11 cellular contexts compared by ENCODE assay signal in genomic region chr22:50192825-50193204, GRCh38. TPM values are rescaled to one million over a fixed set of nuclear protein-coding genes. Genes with fewer than 3 reads are reported as not detected.
DNase-seq lines count a peak whose midpoint lies in the region; ATAC-seq, FAIRE-seq and TF ChIP-seq lines count a peak whose summit lies in the region.
"Had no signal": no experiment of that assay in that cellular context is flagged by ENCODE, and none has a peak within 500 bp of the region (broad histone marks: within the 10 kb centered on the region; RNA-seq: fewer than 3 reads in every experiment).

No MANE protein-coding gene starts in this region.

- TF ChIP-seq EP300 in GM12878 (IDR thresholded peaks at IDR 0.05; ENCODE audit: borderline replicate concordance in 1 of 2, control insufficient read depth in 1 of 2, low read depth in 2 of 2, low read length in 2 of 2) = no peak

- CTCF ChIA-PET in HCT116 (lab: Charles Lee) = no interaction called here
- CTCF ChIA-PET in WTC11 (lab: Charles Lee) = no interaction called here
- CTCF ChIA-PET in GM12878 (lab: Yijun Ruan, JAX) = interaction anchor here (0.8 to 1.3 kb wide), 2 partner anchors 43 to 50 kb away, joined by 3 read pairs; no protein-coding TSS in a partner anchor
- CTCF ChIA-PET in Calu3 (lab: Charles Lee) = no interaction called here

- TF ChIP-seq POLR2A in HCT116 (IDR thresholded peaks at IDR 0.05; ENCODE audit: borderline replicate concordance, extremely low read depth, insufficient read depth, insufficient read length) = no peak
- TF ChIP-seq POLR2A in GM12878 (IDR thresholded peaks at IDR 0.05; ENCODE audit: low read depth, low read length) = peak; percentile 55
- no peak for TF ChIP-seq POLR2A in spleen (IDR thresholded peaks at IDR 0.05)

- H3K27me3 ChIP-seq in HCT116 (ENCODE audit: insufficient read depth, low read length) (no peaks in the 10 kb centered on the region), GM12878 (replicated peaks in 1 of 2; ENCODE audit: control insufficient read depth in 2 of 2, insufficient read depth in 2 of 2, low read length in 1 of 2) (no peaks in the 10 kb centered on the region), spleen (replicated peaks in 1 of 7) (no peaks in the 10 kb centered on the region)
- H3K27me3 ChIP-seq: gastrocnemius medialis, left lung had no signal

- H3K9ac ChIP-seq in HCT116 (ENCODE audit: low read length) (no peak overlapping the region), GM12878 (ENCODE audit: control insufficient read depth, insufficient read depth, low read length) (peak overlapping the region; percentile 89)

- POLR2A ChIA-PET in HCT116 (lab: Charles Lee) (no interaction called here), WTC11 (lab: Charles Lee) (no interaction called here), GM12878 (lab: Charles Lee) (interaction anchor here (1.0 kb wide), 1 partner anchor 22 kb away, joined by 3 read pairs; no protein-coding TSS in a partner anchor)

- peaks cover 68% of the 10 kb centered on the region for H3K79me2 ChIP-seq in HCT116 (ENCODE audit: insufficient read depth, low read length)
- peaks cover 56% of the 10 kb centered on the region for H3K79me2 ChIP-seq in GM12878 (ENCODE audit: control insufficient read depth, insufficient read depth, low read length)

- SMC1A ChIA-PET in GM12878 (lab: Charles Lee; ENCODE audit: uncharacterized antibody, unreplicated experiment) = no interaction called here

- no peak overlapping the region for H3K27ac Mint-ChIP-seq in WTC11
- H3K27ac Mint-ChIP-seq in Calu3 (ENCODE audit: unreplicated experiment) = no peak overlapping the region

- H3K4me1 Mint-ChIP-seq in WTC11 = peaks cover 13% of the 10 kb centered on the region
- peaks cover 14% of the 10 kb centered on the region for H3K4me1 Mint-ChIP-seq in Calu3 (ENCODE audit: low read depth, unreplicated experiment)

- H4K20me1 ChIP-seq in HCT116 (ENCODE audit: insufficient read depth) = peaks cover 6% of the 10 kb centered on the region; the same call in 1 of the 2 replicates
- no peaks in the 10 kb centered on the region for H4K20me1 ChIP-seq in GM12878 (ENCODE audit: control insufficient read depth, insufficient read depth)

- no peaks in the 10 kb centered on the region; the same call in 1 of the 2 replicates for H3K36me3 Mint-ChIP-seq in WTC11
- peaks cover 36% of the 10 kb centered on the region for H3K36me3 Mint-ChIP-seq in Calu3 (ENCODE audit: insufficient read depth, unreplicated experiment)

- no peak for FAIRE-seq in GM12878 (lab: Jason Lieb, UNC)

- H3K4me3 Mint-ChIP-seq in WTC11 = no peak overlapping the region
- no peak overlapping the region for H3K4me3 Mint-ChIP-seq in Calu3 (ENCODE audit: low read depth, unreplicated experiment)

- peaks cover 2 to 20% of the 10 kb centered on the region in 2 experiments; a peak in 3 of 4 replicates for H3K36me3 ChIP-seq in HCT116 (ENCODE audit: control insufficient read depth in 1 of 2, insufficient read depth in 2 of 2, low read length in 2 of 2)
- H3K36me3 ChIP-seq in GM12878 (ENCODE audit: control insufficient read depth in 2 of 2, insufficient read depth in 2 of 2, low read length in 1 of 2) = peaks cover 0 to 38% of the 10 kb centered on the region in 2 experiments; a peak in 3 of 4 replicates
- H3K36me3 ChIP-seq in spleen = peaks cover 0 to 50% (median 39%) of the 10 kb centered on the region in 6 donors

- DNase-seq in HCT116 (ENCODE audit: low read depth, low spot score) (no peak), WTC11 (ENCODE audit: low spot score) (no peak), GM12878 (ENCODE audit: low read depth, low spot score) (no peak), spleen (peak; percentile 89), Calu3 (no peak), DMS53 treated with DMSO at 0.1 percent for 48 hours (lab: John Stamatoyannopoulos, UW; ENCODE audit: unreplicated experiment) (no peak)
- DNase-seq: gastrocnemius medialis, NCI-H1694 treated with DMSO at 0.1 percent for 48 hours had no signal

- ATAC-seq in HCT116 = no peak
- peak; percentile 17 for ATAC-seq in WTC11
- ATAC-seq in GM12878 = no peak
- ATAC-seq in GM19023 (IDR thresholded peaks at IDR 0.05; ENCODE audit: unreplicated experiment) = no peak
- ATAC-seq: gastrocnemius medialis, left lung, psoas muscle had no signal

- BruUV-seq in HCT116 (replicated peaks; lab: Mats Ljungman, UMichigan) = no TSS peak
- no TSS peak for BruUV-seq in GM12878 (replicated peaks; lab: Mats Ljungman, UMichigan)
- no TSS peak for BruUV-seq in Calu3 (replicated peaks; lab: Mats Ljungman, UMichigan)

- H3K9me2 ChIP-seq in HCT116 (ENCODE audit: insufficient read depth) = no peaks in the 10 kb centered on the region

- in situ Hi-C loops in GM12878 (cut with MboI) = no loop called here

- no peak for TF ChIP-seq RAD21 in HCT116 (IDR thresholded peaks at IDR 0.05; ENCODE audit: low read depth)
- TF ChIP-seq RAD21 in GM12878 (IDR thresholded peaks at IDR 0.05; ENCODE audit: insufficient read depth, low read depth, low read length) = no peak

- H3K9me3 Mint-ChIP-seq in WTC11 (no peaks in the 10 kb centered on the region), Calu3 (ENCODE audit: low read depth, unreplicated experiment) (no peaks in the 10 kb centered on the region)

- no peak overlapping the region for H2AFZ ChIP-seq in HCT116 (ENCODE audit: low read depth, low read length, poor library complexity, severe bottlenecking)
- no peak overlapping the region for H2AFZ ChIP-seq in GM12878 (ENCODE audit: control insufficient read depth, low read depth, low read length)

- intact Hi-C loops in HCT116 (cut with micrococcal nuclease) = no loop called here
- intact Hi-C loops in GM12878 (cut with micrococcal nuclease; ENCODE audit: unreplicated experiment) = loop anchor here (10.0 kb wide), 1 partner anchor 258 kb away; no protein-coding TSS in a partner anchor
- intact Hi-C loops in spleen (cut with DNase I; ENCODE audit: low total_unique reads) = no loop called here
- intact Hi-C loops in Calu3 (cut with micrococcal nuclease; ENCODE audit: unreplicated experiment) = no loop called here

- H3K27me3 Mint-ChIP-seq in WTC11 (ENCODE audit: low read depth) (no peaks in the 10 kb centered on the region), Calu3 (ENCODE audit: unreplicated experiment) (no peaks in the 10 kb centered on the region)

- TF ChIP-seq CTCF in HCT116 (IDR thresholded peaks at IDR 0.05 in 2 of 3, conservative IDR thresholded peaks at IDR 0.05 in 1 of 3; ENCODE audit: borderline replicate concordance in 1 of 3, insufficient read depth in 1 of 3, low read depth in 2 of 3, low read length in 2 of 3) = no peak
- TF ChIP-seq CTCF in WTC11 (IDR thresholded peaks at IDR 0.05) = no peak
- no peak for TF ChIP-seq CTCF in GM12878 (IDR thresholded peaks at IDR 0.05 in 2 of 3, conservative IDR thresholded peaks at IDR 0.05 in 1 of 3; ENCODE audit: control insufficient read depth in 2 of 3, extremely low read depth in 1 of 3, insufficient read depth in 1 of 3, low read depth in 3 of 3, low read length in 3 of 3)
- TF ChIP-seq CTCF in spleen (IDR thresholded peaks at IDR 0.05 in 8 of 11, conservative IDR thresholded peaks at IDR 0.05 in 3 of 11) = no peak
- TF ChIP-seq CTCF in Calu3 (IDR thresholded peaks at IDR 0.05; ENCODE audit: unreplicated experiment) = no peak

- H3K4me1 ChIP-seq in HCT116 (ENCODE audit: control insufficient read depth in 1 of 2, insufficient read depth in 2 of 2, low read length in 2 of 2) (peaks cover 15 to 31% of the 10 kb centered on the region in 2 experiments), GM12878 (ENCODE audit: control insufficient read depth, insufficient read depth, low read length) (peaks cover 66% of the 10 kb centered on the region), spleen (peaks cover 48 to 90% (median 75%) of the 10 kb centered on the region in 6 donors)

- H3K27ac ChIP-seq in HCT116 (ENCODE audit: low read depth, low read length) = peak overlapping the region; percentile 13; the same call in 1 of the 2 replicates
- H3K27ac ChIP-seq in GM12878 (ENCODE audit: control insufficient read depth, insufficient read depth) = peak overlapping the region; percentile 98
- peak overlapping the region in 7 of 8 donors; percentile 89 to 99 (median 96) for H3K27ac ChIP-seq in spleen
- H3K27ac ChIP-seq: gastrocnemius medialis, psoas muscle had no signal

- RAD21 ChIA-PET in HCT116 (lab: Charles Lee; ENCODE audit: low non-redundant PET in 1 of 2, low total read pairs in 2 of 2, uncharacterized antibody in 2 of 2, unreplicated experiment in 2 of 2) (no interaction called here), GM12878 (lab: Charles Lee; ENCODE audit: unreplicated experiment) (interaction anchor here (1.2 to 2.1 kb wide), 2 partner anchors 44 to 263 kb away, joined by 3 to 5 read pairs; no protein-coding TSS in a partner anchor)

- H3K9me3 ChIP-seq in HCT116 (ENCODE audit: control insufficient read depth in 1 of 2, insufficient read depth in 1 of 2, low read depth in 1 of 2, low read length in 2 of 2) (no peaks in the 10 kb centered on the region), GM12878 (replicated peaks; ENCODE audit: control insufficient read depth, insufficient read depth, low read length) (no peaks in the 10 kb centered on the region), spleen (no peaks in the 10 kb centered on the region)
- H3K9me3 ChIP-seq: gastrocnemius medialis, left lung, psoas muscle had no signal

- WGBS in GM12878 (ENCODE audit: insufficient coverage, insufficient replicate concordance, low lambda C conversion rate, missing lambda C conversion rate) = 11% methylated on average over 8 of the region's 13 CpGs
- WGBS in spleen, 5 donors = 42 to 77% (median 58%) methylated on average over 11 to 13 of the region's 13 CpGs

- no peak overlapping the region for H3K4me3 ChIP-seq in HCT116 (replicated peaks in 1 of 2; ENCODE audit: low read depth in 1 of 2, low read length in 2 of 2)
- peak overlapping the region; percentile 64 for H3K4me3 ChIP-seq in GM12878
- H3K4me3 ChIP-seq in spleen = peak overlapping the region in 4 of 8 donors; percentile 15 to 68 (median 29)
- H3K4me3 ChIP-seq: gastrocnemius medialis, psoas muscle had no signal

- no peak overlapping the region for H3K4me2 ChIP-seq in HCT116 (ENCODE audit: low read length)
- peak overlapping the region; percentile 90 for H3K4me2 ChIP-seq in GM12878 (ENCODE audit: control insufficient read depth, insufficient read depth)

RNA-seq across cellular contexts. Expression of gene TRABD, which starts 7.1 kb away (rescaled TPM):
- 90.3 TPM for total RNA-seq in HCT116 (2021; ENCODE audit: unreplicated experiment)
- polyA plus RNA-seq in HCT116 (2012) = 81.3 and 109 TPM in 2 replicates
- 79.9 to 90.4 TPM (median 81.3 TPM) in 3 replicates for total RNA-seq in WTC11 (2021)
- 46.9 and 56.0 TPM in 2 replicates for total RNA-seq in GM12878 (2013; cell fraction: nucleolus; rRNA removed)
- total RNA-seq in GM12878 (2014; rRNA removed) = 60.8 and 83.1 TPM in 2 replicates
- 15.6 and 18.4 TPM in 2 replicates for total RNA-seq in GM12878 (2014; rRNA removed; fragmentation: Illumina TruSeq; extraction: Trizol)
- total RNA-seq in GM12878 (2021) = 111 and 116 TPM in 2 replicates
- polyA plus RNA-seq in GM12878 (2011; ENCODE audit: low read depth) = 24.6 TPM
- 15.5 and 33.0 TPM in 2 replicates for polyA plus RNA-seq in GM12878 (2011; rRNA removed)
- polyA plus RNA-seq in GM12878 (2011; cell fraction: cytosol; rRNA removed) = 51.3 and 72.8 TPM in 2 replicates
- 268 and 321 TPM in 2 replicates for polyA plus RNA-seq in GM12878 (2011; cell fraction: nucleus; rRNA removed)
- 77.8 and 82.8 TPM in 2 replicates for polyA plus RNA-seq in GM12878 (2012)
- polyA plus RNA-seq in GM12878 (2014; fragmentation: Illumina TruSeq; extraction: Trizol) = 0.93 and 9.0 TPM in 2 replicates
- 1 to 10 TPM in 1 of 2 experiments, under 1 TPM in 1; 0.43 to 2.2 TPM for polyA plus RNA-seq in GM12878 (2014; fragmentation: Nextera tagmentation; extraction: Ambion mirVana)
- polyA plus RNA-seq in GM12878 (2014; rRNA removed) = 106 and 125 TPM in 2 replicates
- 100 to 1,000 TPM in 1 of 2 experiments, 10 to 100 TPM in 1; 93.4 to 109 TPM for polyA plus RNA-seq in GM12878 (2016; fragmentation: Nextera tagmentation; extraction: Ambion mirVana)
- polyA minus RNA-seq in GM12878 (2011; rRNA and poly(A)+ RNA removed) = 19.8 and 41.7 TPM in 2 replicates
- 20.7 and 20.9 TPM in 2 replicates for polyA minus RNA-seq in GM12878 (2011; cell fraction: cytosol; rRNA and poly(A)+ RNA removed)
- 23.6 and 31.1 TPM in 2 replicates for polyA minus RNA-seq in GM12878 (2011; cell fraction: nucleus; rRNA and poly(A)+ RNA removed)
- total RNA-seq in spleen = 10 to 100 TPM; 49.8 to 66.5 (median 57.7) TPM
- polyA plus RNA-seq in spleen = 10 to 100 TPM; 43.3 to 85.8 (median 77.9) TPM
- 57.3 and 62.9 TPM in 2 replicates for total RNA-seq in Calu3 (2022)

RNA-seq across cellular contexts. Expression of gene SELENOO, which starts 8.0 kb away (rescaled TPM):
- total RNA-seq in HCT116 (2021; ENCODE audit: unreplicated experiment) (29.6 TPM), WTC11 (2021) (27.0 to 29.8 TPM (median 28.8 TPM) in 3 replicates), GM12878 (2014; rRNA removed) (19.8 and 23.3 TPM in 2 replicates), GM12878 (2014; rRNA removed; fragmentation: Illumina TruSeq; extraction: Trizol) (4.1 and 4.3 TPM in 2 replicates), GM12878 (2021) (18.1 and 21.7 TPM in 2 replicates), spleen (10 to 100 TPM; 25.4 to 31.7 (median 29.3) TPM), Calu3 (2022) (28.6 and 29.5 TPM in 2 replicates)
- 27.2 and 30.6 TPM in 2 replicates for polyA plus RNA-seq in HCT116 (2012)
- total RNA-seq in GM12878 (2013; cell fraction: nucleolus; rRNA removed) = 8.6 and 12.9 TPM in 2 replicates
- polyA plus RNA-seq in GM12878 (2011; ENCODE audit: low read depth) = 4.5 TPM
- polyA plus RNA-seq in GM12878 (2011; rRNA removed) (3.2 and 7.6 TPM in 2 replicates), GM12878 (2014; fragmentation: Illumina TruSeq; extraction: Trizol) (0.16 and 2.4 TPM in 2 replicates), GM12878 (2014; fragmentation: Nextera tagmentation; extraction: Ambion mirVana) (1 to 10 TPM in 1 of 2 experiments, under 1 TPM in 1; 0.42 to 1.4 TPM), GM12878 (2014; rRNA removed) (20.3 and 28.2 TPM in 2 replicates), GM12878 (2016; fragmentation: Nextera tagmentation; extraction: Ambion mirVana) (1 to 10 TPM; 2.1 to 2.3 TPM), spleen (10 to 100 TPM; 26.2 to 70.8 (median 47.0) TPM)
- 13.6 and 22.1 TPM in 2 replicates for polyA plus RNA-seq in GM12878 (2011; cell fraction: cytosol; rRNA removed)
- polyA plus RNA-seq in GM12878 (2011; cell fraction: nucleus; rRNA removed) = 54.5 and 73.7 TPM in 2 replicates
- 15.2 and 16.0 TPM in 2 replicates for polyA plus RNA-seq in GM12878 (2012)
- polyA minus RNA-seq in GM12878 (2011; rRNA and poly(A)+ RNA removed) = 5.2 and 11.2 TPM in 2 replicates
- polyA minus RNA-seq in GM12878 (2011; cell fraction: cytosol; rRNA and poly(A)+ RNA removed) = 3.5 and 3.7 TPM in 2 replicates
- 5.3 and 7.7 TPM in 2 replicates for polyA minus RNA-seq in GM12878 (2011; cell fraction: nucleus; rRNA and poly(A)+ RNA removed)

RNA-seq across cellular contexts. Expression of gene PANX2, which starts 22.3 kb away (rescaled TPM):
- total RNA-seq in HCT116 (2021; ENCODE audit: unreplicated experiment) = 8.0 TPM
- polyA plus RNA-seq in HCT116 (2012) = 6.5 and 11.2 TPM in 2 replicates
- total RNA-seq in WTC11 (2021) = 10.2 to 10.7 TPM (median 10.3 TPM) in 3 replicates
- total RNA-seq in GM12878 (2013; cell fraction: nucleolus; rRNA removed) = 0.35 and 0.44 TPM in 2 replicates
- total RNA-seq in GM12878 (2014; rRNA removed) = 0.17 TPM in 1 of 2 replicates, not detected in the other
- 0.04 TPM in 1 of 2 replicates, not detected in the other for total RNA-seq in GM12878 (2014; rRNA removed; fragmentation: Illumina TruSeq; extraction: Trizol)
- total RNA-seq in GM12878 (2021) = 0.32 and 0.44 TPM in 2 replicates
- polyA plus RNA-seq in GM12878 (2011; ENCODE audit: low read depth) = 0.18 TPM
- polyA plus RNA-seq in GM12878 (2011; rRNA removed) = 0.04 TPM in 1 of 2 replicates, not detected in the other
- polyA plus RNA-seq in GM12878 (2011; cell fraction: cytosol; rRNA removed) = 0.07 and 0.08 TPM in 2 replicates
- 0.63 and 0.73 TPM in 2 replicates for polyA plus RNA-seq in GM12878 (2011; cell fraction: nucleus; rRNA removed)
- polyA plus RNA-seq in GM12878 (2012) = 0.80 TPM in 2 replicates
- not detected in 2 replicates for polyA plus RNA-seq in GM12878 (2014; fragmentation: Illumina TruSeq; extraction: Trizol)
- polyA plus RNA-seq in GM12878 (2014; fragmentation: Nextera tagmentation; extraction: Ambion mirVana) = not detected
- polyA plus RNA-seq in GM12878 (2014; rRNA removed) = 0.19 and 0.37 TPM in 2 replicates
- polyA plus RNA-seq in GM12878 (2016; fragmentation: Nextera tagmentation; extraction: Ambion mirVana) = not detected
- polyA minus RNA-seq in GM12878 (2011; rRNA and poly(A)+ RNA removed) = 0.15 TPM in 1 of 2 replicates, not detected in the other
- polyA minus RNA-seq in GM12878 (2011; cell fraction: cytosol; rRNA and poly(A)+ RNA removed) = 0.31 TPM in 1 of 2 replicates, not detected in the other
- not detected in 2 replicates for polyA minus RNA-seq in GM12878 (2011; cell fraction: nucleus; rRNA and poly(A)+ RNA removed)
- total RNA-seq in spleen = 1 to 10 TPM in 6 of 7 donors, under 1 TPM in 1; 0.39 to 4.6 (median 2.4) TPM
- polyA plus RNA-seq in spleen = under 1 TPM; 0.11 to 0.67 (median 0.24) TPM
- 1.6 and 2.0 TPM in 2 replicates for total RNA-seq in Calu3 (2022)

RNA-seq across cellular contexts. Expression of gene TUBGCP6, which starts 52.0 kb away (rescaled TPM):
- total RNA-seq in HCT116 (2021; ENCODE audit: unreplicated experiment) (38.6 TPM), WTC11 (2021) (36.3 to 45.4 TPM (median 40.8 TPM) in 3 replicates), GM12878 (2014; rRNA removed) (29.8 and 31.1 TPM in 2 replicates), GM12878 (2014; rRNA removed; fragmentation: Illumina TruSeq; extraction: Trizol) (9.7 and 10.4 TPM in 2 replicates), GM12878 (2021) (33.3 and 41.4 TPM in 2 replicates), spleen (10 to 100 TPM; 65.2 to 98.0 (median 69.4) TPM), Calu3 (2022) (49.7 and 54.7 TPM in 2 replicates)
- polyA plus RNA-seq in HCT116 (2012) = 27.0 and 29.9 TPM in 2 replicates
- 117 and 138 TPM in 2 replicates for total RNA-seq in GM12878 (2013; cell fraction: nucleolus; rRNA removed)
- 14.9 TPM for polyA plus RNA-seq in GM12878 (2011; ENCODE audit: low read depth)
- polyA plus RNA-seq in GM12878 (2011; rRNA removed) (7.7 and 16.1 TPM in 2 replicates), GM12878 (2014; fragmentation: Illumina TruSeq; extraction: Trizol) (5.7 and 9.6 TPM in 2 replicates), GM12878 (2014; fragmentation: Nextera tagmentation; extraction: Ambion mirVana) (1 to 10 TPM in 1 of 2 experiments, under 1 TPM in 1; 0.74 to 2.0 TPM), GM12878 (2014; rRNA removed) (35.5 and 42.2 TPM in 2 replicates), GM12878 (2016; fragmentation: Nextera tagmentation; extraction: Ambion mirVana) (10 to 100 TPM; 22.8 to 23.0 TPM), spleen (10 to 100 TPM; 36.0 to 70.7 (median 69.2) TPM)
- 16.2 and 26.4 TPM in 2 replicates for polyA plus RNA-seq in GM12878 (2011; cell fraction: cytosol; rRNA removed)
- 370 and 394 TPM in 2 replicates for polyA plus RNA-seq in GM12878 (2011; cell fraction: nucleus; rRNA removed)
- polyA plus RNA-seq in GM12878 (2012) = 31.4 and 32.3 TPM in 2 replicates
- 13.4 and 15.0 TPM in 2 replicates for polyA minus RNA-seq in GM12878 (2011; rRNA and poly(A)+ RNA removed)
- polyA minus RNA-seq in GM12878 (2011; cell fraction: cytosol; rRNA and poly(A)+ RNA removed) = 10.2 and 10.4 TPM in 2 replicates
- polyA minus RNA-seq in GM12878 (2011; cell fraction: nucleus; rRNA and poly(A)+ RNA removed) = 32.4 and 44.1 TPM in 2 replicates

RNA-seq across cellular contexts. Expression of gene HDAC10, which starts 58.2 kb away (rescaled TPM):
- total RNA-seq in HCT116 (2021; ENCODE audit: unreplicated experiment) (67.5 TPM), WTC11 (2021) (31.9 to 40.9 TPM (median 38.2 TPM) in 3 replicates), GM12878 (2014; rRNA removed) (13.8 and 20.5 TPM in 2 replicates), GM12878 (2014; rRNA removed; fragmentation: Illumina TruSeq; extraction: Trizol) (3.9 and 5.1 TPM in 2 replicates), GM12878 (2021) (42.4 and 48.6 TPM in 2 replicates), spleen (100 to 1,000 TPM in 1 of 7 donors, 10 to 100 TPM in 6; 63.6 to 108 (median 70.2) TPM), Calu3 (2022) (52.9 and 69.2 TPM in 2 replicates)
- polyA plus RNA-seq in HCT116 (2012) = 45.5 and 52.0 TPM in 2 replicates
- total RNA-seq in GM12878 (2013; cell fraction: nucleolus; rRNA removed) = 111 and 138 TPM in 2 replicates
- 19.5 TPM for polyA plus RNA-seq in GM12878 (2011; ENCODE audit: low read depth)
- polyA plus RNA-seq in GM12878 (2011; rRNA removed) (4.4 and 7.9 TPM in 2 replicates), GM12878 (2014; fragmentation: Illumina TruSeq; extraction: Trizol) (1.2 and 4.3 TPM in 2 replicates), GM12878 (2014; fragmentation: Nextera tagmentation; extraction: Ambion mirVana) (under 1 TPM; 0.26 to 0.51 TPM), GM12878 (2014; rRNA removed) (42.3 and 51.7 TPM in 2 replicates), GM12878 (2016; fragmentation: Nextera tagmentation; extraction: Ambion mirVana) (1 to 10 TPM; 4.5 to 5.0 TPM), spleen (10 to 100 TPM; 25.0 to 69.9 (median 44.7) TPM)
- 6.1 and 11.1 TPM in 2 replicates for polyA plus RNA-seq in GM12878 (2011; cell fraction: cytosol; rRNA removed)
- 298 and 323 TPM in 2 replicates for polyA plus RNA-seq in GM12878 (2011; cell fraction: nucleus; rRNA removed)
- 62.3 and 69.8 TPM in 2 replicates for polyA plus RNA-seq in GM12878 (2012)
- polyA minus RNA-seq in GM12878 (2011; rRNA and poly(A)+ RNA removed) = 9.3 and 15.4 TPM in 2 replicates
- polyA minus RNA-seq in GM12878 (2011; cell fraction: cytosol; rRNA and poly(A)+ RNA removed) = 11.4 and 11.5 TPM in 2 replicates
- polyA minus RNA-seq in GM12878 (2011; cell fraction: nucleus; rRNA and poly(A)+ RNA removed) = 51.5 and 73.5 TPM in 2 replicates

Comparison
In these comparisons a context has a peak if more than half of its experiments do, and no peak if none do; other contexts are left out.
1. H3K27ac ChIP-seq: peak in every context shown above with its lines; median percentile 98 in GM12878; 96 in spleen; 13 in HCT116.